Comparison of ENCODE assay signal across 14 cellular contexts in genomic region chr10:24894728-24895127, GRCh38. TPM values are rescaled to one million over a fixed set of nuclear protein-coding genes. Genes with fewer than 3 reads are reported as not detected.
A peak's percentile ranks its signal among the peaks of the same experiment; 100 is the strongest.
DNase-seq lines count a peak whose midpoint lies in the region; ATAC-seq lines count a peak whose summit lies in the region.
"Had no signal": no experiment of that assay in that cellular context is flagged by ENCODE, and none has a peak within 500 bp of the region (broad histone marks: within the 10 kb centered on the region; RNA-seq: fewer than 3 reads in every experiment).

No MANE protein-coding gene starts in this region.

- H3K27me3 Mint-ChIP-seq in activated naive CD4-positive, alpha-beta T cell treated with anti-CD3 and anti-CD28 coated beads, Interleukin-2, amount 10 ng/mL, durations not matched to agents 7 days and 5 days = no peaks in the 10 kb centered on the region

- H3K27me3 ChIP-seq in BLaER1 treated with 17β-estradiol and CSF1 and Interleukin-3, amounts not matched to agents 10 nM and 100 nM = no peaks in the 10 kb centered on the region
- no peaks in the 10 kb centered on the region for H3K27me3 ChIP-seq in SJSA1 (replicated peaks)
- no peaks in the 10 kb centered on the region for H3K27me3 ChIP-seq in mesendoderm (ENCODE audit: insufficient read depth, low read length, poor library complexity)
- H3K27me3 ChIP-seq in right cardiac atrium (ENCODE audit: control insufficient read depth, insufficient read depth) = no peaks in the 10 kb centered on the region
- H3K27me3 ChIP-seq: cardiac muscle cell, suprapubic skin had no signal

- peak overlapping the region in 6 of 11 experiments; percentile 11 to 58 (median 36); a peak in 8 of 22 replicates for H3K4me2 ChIP-seq in BLaER1 treated with 17β-estradiol and CSF1 and Interleukin-3, amounts not matched to agents 10 nM and 100 nM
- H3K4me2 ChIP-seq in mesendoderm (ENCODE audit: low read length) = no peak overlapping the region

- intact Hi-C loops in right cardiac atrium (cut with DNase I) = no loop called here

- no peak overlapping the region for H2BK120ac ChIP-seq in mesendoderm (ENCODE audit: low read depth, low read length)

- no peak overlapping the region for H3K4me3 ChIP-seq in BLaER1 treated with 17β-estradiol and CSF1 and Interleukin-3, amounts not matched to agents 10 nM and 100 nM
- no peak overlapping the region for H3K4me3 ChIP-seq in SJSA1
- H3K4me3 ChIP-seq in mesendoderm (ENCODE audit: low read length) = no peak overlapping the region
- no peak overlapping the region for H3K4me3 ChIP-seq in right cardiac atrium (ENCODE audit: low read length)
- H3K4me3 ChIP-seq: cardiac muscle cell, prostate gland, suprapubic skin had no signal

- no peak overlapping the region for H4K8ac ChIP-seq in mesendoderm (ENCODE audit: low read depth, low read length)

- H3K36me3 Mint-ChIP-seq in activated naive CD4-positive, alpha-beta T cell treated with anti-CD3 and anti-CD28 coated beads, Interleukin-2, amount 10 ng/mL, durations not matched to agents 7 days and 5 days = peaks cover 8% of the 10 kb centered on the region

- peak overlapping the region; percentile 89 for H3K27ac Mint-ChIP-seq in activated naive CD4-positive, alpha-beta T cell treated with anti-CD3 and anti-CD28 coated beads, Interleukin-2, amount 10 ng/mL, durations not matched to agents 7 days and 5 days

- no peak overlapping the region for H3K18ac ChIP-seq in mesendoderm (ENCODE audit: low read length)

- H3K56ac ChIP-seq in mesendoderm (ENCODE audit: low read length) = peak overlapping the region; percentile 49

- H3K27ac ChIP-seq in BLaER1 treated with 17β-estradiol and CSF1 and Interleukin-3, amounts not matched to agents 10 nM and 100 nM = no peak overlapping the region
- H3K27ac ChIP-seq in SJSA1 = 0 out of 2 replicates have a peak overlapping the region, but pooled peaks have one; percentile 8
- no peak overlapping the region for H3K27ac ChIP-seq in mesendoderm (ENCODE audit: low read depth, low read length)
- no peak overlapping the region for H3K27ac ChIP-seq in right cardiac atrium (ENCODE audit: low read length)
- H3K27ac ChIP-seq: cardiac muscle cell, prostate gland, suprapubic skin had no signal

- no peak overlapping the region for H3K23ac ChIP-seq in mesendoderm (ENCODE audit: low read length)

- DNase-seq in SJSA1 (ENCODE audit: low read depth in 1 of 2, low spot score in 2 of 2) (no peak), mesendoderm (no peak), pons (ENCODE audit: low spot score) (no peak), right cardiac atrium (no peak)
- DNase-seq in activated naive CD4-positive, alpha-beta T cell treated with anti-CD3 and anti-CD28 coated beads, Interleukin-2, amount 10 ng/mL, durations not matched to agents 7 days and 5 days = peak; percentile 24
- DNase-seq: GDM1, NCI-H1105 treated with DMSO at 0.1 percent for 48 hours, NCI-H510A had no signal

- no peaks in the 10 kb centered on the region for H4K20me1 ChIP-seq in BLaER1 treated with 17β-estradiol and CSF1 and Interleukin-3, amounts not matched to agents 10 nM and 100 nM

- no peak overlapping the region; a peak in 1 of 22 replicates for H3K9ac ChIP-seq in BLaER1 treated with 17β-estradiol and CSF1 and Interleukin-3, amounts not matched to agents 10 nM and 100 nM
- no peak overlapping the region for H3K9ac ChIP-seq in mesendoderm (ENCODE audit: low read length)

- H3K36me3 ChIP-seq in BLaER1 treated with 17β-estradiol and CSF1 and Interleukin-3, amounts not matched to agents 10 nM and 100 nM = no peaks in the 10 kb centered on the region
- H3K36me3 ChIP-seq in SJSA1 (no peaks in the 10 kb centered on the region), mesendoderm (ENCODE audit: control insufficient read depth, insufficient read depth, low read length) (no peaks in the 10 kb centered on the region)
- H3K36me3 ChIP-seq: cardiac muscle cell, prostate gland, suprapubic skin had no signal

- H2BK5ac ChIP-seq in mesendoderm (ENCODE audit: low read length) = no peak overlapping the region

- H3K4me3 Mint-ChIP-seq in activated naive CD4-positive, alpha-beta T cell treated with anti-CD3 and anti-CD28 coated beads, Interleukin-2, amount 10 ng/mL, durations not matched to agents 7 days and 5 days = no peak overlapping the region

- no peaks in the 10 kb centered on the region for H3K79me2 ChIP-seq in mesendoderm (ENCODE audit: control insufficient read depth, insufficient read depth, low read length)

- H3K9me3 ChIP-seq in BLaER1 treated with 17β-estradiol and CSF1 and Interleukin-3, amounts not matched to agents 10 nM and 100 nM (replicated peaks in 1 of 11) = no peaks in the 10 kb centered on the region
- H3K9me3 ChIP-seq in SJSA1 (replicated peaks) (no peaks in the 10 kb centered on the region; the same call in 1 of the 2 replicates), right cardiac atrium (ENCODE audit: control insufficient read depth, low read length) (no peaks in the 10 kb centered on the region)
- H3K9me3 ChIP-seq: prostate gland, suprapubic skin had no signal

- CTCF ChIA-PET in activated naive CD4-positive, alpha-beta T cell treated with anti-CD3 and anti-CD28 coated beads, Interleukin-2, amount 10 ng/mL, durations not matched to agents 7 days and 5 days (lab: Charles Lee) = interaction anchor here (1.9 kb wide), 1 partner anchor 11 kb away, joined by 6 read pairs; no protein-coding TSS in a partner anchor

- H2AK5ac ChIP-seq in mesendoderm (ENCODE audit: low read length) = no peak overlapping the region

- H3K4ac ChIP-seq in mesendoderm (ENCODE audit: low read depth, low read length) = no peak overlapping the region

- peaks cover 63% of the 10 kb centered on the region for H3K4me1 Mint-ChIP-seq in activated naive CD4-positive, alpha-beta T cell treated with anti-CD3 and anti-CD28 coated beads, Interleukin-2, amount 10 ng/mL, durations not matched to agents 7 days and 5 days

- WGBS in mesendoderm (ENCODE audit: extremely low coverage, insufficient coverage, low lambda C conversion rate) = no CpG with 5 or more reads among the region's 8 CpGs
- WGBS in right cardiac atrium = 89% methylated on average over 8 of the region's 8 CpGs

- no peak overlapping the region for H4K5ac ChIP-seq in mesendoderm (ENCODE audit: low read length)

- H3K4me1 ChIP-seq in BLaER1 treated with 17β-estradiol and CSF1 and Interleukin-3, amounts not matched to agents 10 nM and 100 nM = peaks cover 0 to 25% (median 8%) of the 10 kb centered on the region in 10 experiments; a peak in 14 of 20 replicates
- H3K4me1 ChIP-seq in SJSA1 (replicated peaks) (peaks cover 67% of the 10 kb centered on the region), mesendoderm (ENCODE audit: control insufficient read depth, low read depth, low read length) (peaks cover 2% of the 10 kb centered on the region), right cardiac atrium (ENCODE audit: control insufficient read depth, insufficient read depth, low read length) (no peaks in the 10 kb centered on the region)
- H3K4me1 ChIP-seq: prostate gland had no signal

- H3K9me3 Mint-ChIP-seq in activated naive CD4-positive, alpha-beta T cell treated with anti-CD3 and anti-CD28 coated beads, Interleukin-2, amount 10 ng/mL, durations not matched to agents 7 days and 5 days = no peaks in the 10 kb centered on the region

- no peaks in the 10 kb centered on the region for H3K79me1 ChIP-seq in mesendoderm (ENCODE audit: low read length)

- ATAC-seq in right cardiac atrium (no peak), GM18867 (IDR thresholded peaks at IDR 0.05; ENCODE audit: unreplicated experiment) (no peak), HG03135 (IDR thresholded peaks at IDR 0.05; ENCODE audit: unreplicated experiment) (no peak)

- no peak overlapping the region for H2BK15ac ChIP-seq in mesendoderm (replicated peaks; ENCODE audit: low read depth)

RNA-seq across cellular contexts. Expression of gene PRTFDC1, which starts 57.7 kb away (rescaled TPM):
- total RNA-seq in SJSA1 (2014; rRNA removed; shearing (Covaris generic)) = 15.0 and 48.6 TPM in 2 replicates
- 12.9 TPM for polyA plus RNA-seq in mesendoderm (2013, experiment 1 of 2)
- 13.8 TPM for polyA plus RNA-seq in mesendoderm (2013, experiment 2 of 2)
- 10 to 100 TPM in 3 of 4 donors, 1 to 10 TPM in 1; 8.6 to 11.2 (median 10.6) TPM for total RNA-seq in right cardiac atrium
- 7.6 TPM for polyA plus RNA-seq in right cardiac atrium
